15 cellular contexts compared by ENCODE assay signal in the genomic region with DNA sequence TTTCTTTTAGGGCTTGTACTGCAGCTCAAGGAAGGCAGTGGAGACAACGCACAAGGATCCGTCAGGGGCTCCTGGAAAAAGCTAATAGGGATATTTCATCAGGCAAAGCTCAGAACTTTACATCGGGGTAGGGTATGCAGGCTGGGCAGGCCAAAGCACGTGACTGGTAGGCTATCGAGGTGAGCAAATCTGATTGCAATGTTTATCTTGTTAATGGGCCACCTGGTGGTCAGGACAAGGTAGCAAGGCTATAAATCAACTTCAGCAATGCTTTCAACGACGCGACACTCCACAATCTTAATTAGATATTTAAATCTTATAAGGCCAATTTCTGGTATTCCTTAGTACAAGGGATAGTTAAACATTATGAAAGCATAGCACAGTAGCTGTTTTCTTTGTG.
DNase-seq lines count a peak whose midpoint lies in the region; ATAC-seq and TF ChIP-seq lines count a peak whose summit lies in the region.
"Had no signal": no experiment of that assay in that cellular context is flagged by ENCODE, and none has a peak within 500 bp of the region (broad histone marks: within the 10 kb centered on the region; RNA-seq: fewer than 3 reads in every experiment).

No MANE protein-coding gene starts in this region.

- H3K18ac ChIP-seq in H9 (ENCODE audit: insufficient read length, low read depth, low read length): no peak overlapping the region

- no peaks in the 10 kb centered on the region for H3K23me2 ChIP-seq in H9 (ENCODE audit: insufficient read length, low read depth, low read length, poor library complexity, severe bottlenecking)

- intact Hi-C loops in OCI-LY7 (cut with micrococcal nuclease; ENCODE audit: unreplicated experiment): no loop called here

- H4K91ac ChIP-seq in H9 (ENCODE audit: insufficient read length, low read depth, low read length): no peak overlapping the region

- H3K23ac ChIP-seq in H9 (ENCODE audit: insufficient read length, low read depth, low read length): no peak overlapping the region

- no peak overlapping the region for H3K56ac ChIP-seq in H9 (ENCODE audit: insufficient read length, low read depth, low read length)

- H3K27me3 ChIP-seq in AG04450 (ENCODE audit: control insufficient read depth, insufficient read depth, low read length) (no peaks in the 10 kb centered on the region), H9 (ENCODE audit: insufficient read depth, low read length) (no peaks in the 10 kb centered on the region)
- H3K27me3 ChIP-seq: ascending aorta, BLaER1 had no signal

- H3K79me2 ChIP-seq in H9 (ENCODE audit: insufficient read depth, low read length) (no peaks in the 10 kb centered on the region), OCI-LY7 (ENCODE audit: insufficient read depth, low read depth, low read length) (no peaks in the 10 kb centered on the region)

- BruUV-seq in OCI-LY7 (replicated peaks; lab: Mats Ljungman, UMichigan): no TSS peak

- H4K5ac ChIP-seq in H9 (ENCODE audit: insufficient read length, low read depth, low read length): no peak overlapping the region

- H2BK15ac ChIP-seq in H9 (ENCODE audit: low read depth, low read length): no peak overlapping the region

- H3K9me3 ChIP-seq in AG04450 (ENCODE audit: control insufficient read depth, insufficient read depth, low read length) (no peaks in the 10 kb centered on the region), H9 (ENCODE audit: control insufficient read depth, low read depth, low read length) (no peaks in the 10 kb centered on the region), OCI-LY7 (ENCODE audit: low read length) (no peaks in the 10 kb centered on the region)
- H3K9me3 ChIP-seq: ascending aorta, BLaER1 had no signal

- H2AK5ac ChIP-seq in H9 (ENCODE audit: insufficient read length, low read length): no peak overlapping the region

- H3T11ph ChIP-seq in H9 (ENCODE audit: low read length): no peak overlapping the region

- no peak overlapping the region for H2BK120ac ChIP-seq in H9 (ENCODE audit: low read depth, low read length, poor library complexity, severe bottlenecking)

- POLR2A ChIA-PET in AG04450 (lab: Yijun Ruan, JAX): no interaction called here
- POLR2A ChIA-PET in OCI-LY7 (lab: Charles Lee): no interaction called here

- H3K4me3 ChIP-seq in AG04450 (ENCODE audit: low read depth, low read length) (no peak overlapping the region), OCI-LY7 (ENCODE audit: low read depth, low read length, poor library complexity, severe bottlenecking) (no peak overlapping the region), epithelial cell of esophagus (ENCODE audit: low read length) (no peak overlapping the region)
- H3K4me3 ChIP-seq: ascending aorta, BLaER1 had no signal

- no peaks in the 10 kb centered on the region for H3K9me2 ChIP-seq in OCI-LY7 (ENCODE audit: insufficient read depth, low read length)

- CTCF ChIA-PET in AG04450 (lab: Charles Lee): no interaction called here
- CTCF ChIA-PET in OCI-LY7 (lab: Charles Lee; ENCODE audit: unreplicated experiment): no interaction called here

- H3K4me1 ChIP-seq in H9 (ENCODE audit: insufficient read depth, low read length): no peaks in the 10 kb centered on the region
- H3K4me1 ChIP-seq in OCI-LY7 (ENCODE audit: insufficient read depth, low read length, poor library complexity, severe bottlenecking): no peaks in the 10 kb centered on the region
- H3K4me1 ChIP-seq: ascending aorta, BLaER1 had no signal

- no CpG with 5 or more reads among the region's 8 CpGs for WGBS in H9 (ENCODE audit: extremely low coverage, insufficient read length, low lambda C conversion rate)

- H2BK12ac ChIP-seq in H9 (ENCODE audit: insufficient read length, low read depth, low read length): no peak overlapping the region

- no peaks in the 10 kb centered on the region for H3K9me3 Mint-ChIP-seq in H9
- H3K9me3 Mint-ChIP-seq in effector memory CD8-positive, alpha-beta T cell: peaks cover 3 to 12% of the 10 kb centered on the region in 2 donors
- no peaks in the 10 kb centered on the region for H3K9me3 Mint-ChIP-seq in nephron progenitor cell

- H2BK5ac ChIP-seq in H9 (ENCODE audit: insufficient read length, low read length): no peak overlapping the region

- H3K27ac Mint-ChIP-seq in H9: no peak overlapping the region
- H3K27ac Mint-ChIP-seq in effector memory CD8-positive, alpha-beta T cell: no peak overlapping the region
- no peak overlapping the region for H3K27ac Mint-ChIP-seq in nephron progenitor cell
- H3K27ac Mint-ChIP-seq: activated CD4-positive, alpha-beta memory T cell treated with anti-CD3 and anti-CD28 coated beads for 36 hours had no signal

- H3K4me1 Mint-ChIP-seq in H9 (no peaks in the 10 kb centered on the region; a peak in 1 of 4 replicates), nephron progenitor cell (no peaks in the 10 kb centered on the region)
- H3K4me1 Mint-ChIP-seq in effector memory CD8-positive, alpha-beta T cell (ENCODE audit: low read depth in 2 of 2): no peaks in the 10 kb centered on the region

- peak; percentile 19 for TF ChIP-seq CTCF in AG04450 (IDR thresholded peaks at IDR 0.05; ENCODE audit: low read depth, low read length)
- TF ChIP-seq CTCF in H9 (conservative IDR thresholded peaks at IDR 0.05): peak; percentile 69
- TF ChIP-seq CTCF in OCI-LY7 (conservative IDR thresholded peaks at IDR 0.05; ENCODE audit: low read length): peak; percentile 47
- peak; percentile 34 for TF ChIP-seq CTCF in epithelial cell of esophagus (IDR thresholded peaks at IDR 0.05; ENCODE audit: insufficient read depth, low read depth, low read length, missing control alignments)
- TF ChIP-seq CTCF in nephron progenitor cell (IDR thresholded peaks at IDR 0.05): no peak

- no peak overlapping the region for H4K8ac ChIP-seq in H9 (replicated peaks; ENCODE audit: insufficient read length, low read depth, low read length)

- H3K27me3 Mint-ChIP-seq in H9 (ENCODE audit: low read depth): peaks cover 2% of the 10 kb centered on the region
- no peaks in the 10 kb centered on the region for H3K27me3 Mint-ChIP-seq in effector memory CD8-positive, alpha-beta T cell
- H3K27me3 Mint-ChIP-seq in nephron progenitor cell (ENCODE audit: low read depth, poor library complexity): peaks cover 12% of the 10 kb centered on the region
- H3K27me3 Mint-ChIP-seq: activated CD4-positive, alpha-beta memory T cell treated with anti-CD3 and anti-CD28 coated beads for 36 hours had no signal

- ATAC-seq in effector memory CD8-positive, alpha-beta T cell (replicated peaks): no peak
- ATAC-seq in GM21619 (IDR thresholded peaks at IDR 0.05; ENCODE audit: unreplicated experiment) (no peak), HG02571 (IDR thresholded peaks at IDR 0.05; ENCODE audit: unreplicated experiment) (no peak)
- ATAC-seq: stimulated activated naive CD8-positive, alpha-beta T cell treated with anti-CD3 and anti-CD28 coated beads, Interleukin-15, Interleukin-2, amounts not matched to agents 100 U/mL and 50 U/mL, for 24 hours had no signal

- no peak for DNase-seq in AG04450 (ENCODE audit: low read depth, low spot score)
- DNase-seq in H9: peak; percentile 59
- DNase-seq in OCI-LY7 (ENCODE audit: low spot score): peak; percentile 1
- DNase-seq in epithelial cell of esophagus (ENCODE audit: low read depth): peak; percentile 23
- DNase-seq in effector memory CD8-positive, alpha-beta T cell: no peak
- DNase-seq in nephron progenitor cell: no peak
- DNase-seq: activated CD4-positive, alpha-beta memory T cell treated with anti-CD3 and anti-CD28 coated beads for 36 hours; kidney glomerular epithelial cell; NCI-H1694 treated with DMSO at 0.1 percent for 48 hours; stimulated activated CD4-positive, alpha-beta T cell treated with anti-CD3 and anti-CD28 coated beads, Interleukin-4, amount 100 ng/mL, for 4 hours; stimulated activated naive CD8-positive, alpha-beta T cell treated with anti-CD3 and anti-CD28 coated beads, Interleukin-15, Interleukin-2, amounts not matched to agents 100 U/mL and 50 U/mL, for 24 hours had no signal

- no peak overlapping the region for H3K4me2 ChIP-seq in H9 (ENCODE audit: insufficient read depth, insufficient read length, low read length)
- no peak overlapping the region for H3K4me2 ChIP-seq in OCI-LY7 (ENCODE audit: low read length)
- H3K4me2 ChIP-seq: BLaER1 had no signal

- no peak overlapping the region for H3K27ac ChIP-seq in AG04450 (ENCODE audit: low read depth, low read length)
- H3K27ac ChIP-seq in H9 (ENCODE audit: insufficient read length, low read depth, low read length): no peak overlapping the region
- H3K27ac ChIP-seq in OCI-LY7 (ENCODE audit: low read depth, low read length, poor library complexity, severe bottlenecking): no peak overlapping the region
- H3K27ac ChIP-seq: ascending aorta, BLaER1 had no signal

- H3K14ac ChIP-seq in H9 (ENCODE audit: insufficient read depth, low read length): no peak overlapping the region

- H2BK20ac ChIP-seq in H9 (ENCODE audit: low read depth, low read length, poor library complexity, severe bottlenecking): no peak overlapping the region

- no peak overlapping the region for H3K9ac ChIP-seq in H9 (ENCODE audit: extremely low read depth, insufficient read length, low read length)
- H3K9ac ChIP-seq: BLaER1 had no signal

- no peaks in the 10 kb centered on the region for H3K79me1 ChIP-seq in H9 (ENCODE audit: insufficient read depth, low read depth, low read length, poor library complexity, severe bottlenecking)

- H4K20me1 ChIP-seq in H9 (ENCODE audit: control insufficient read depth, insufficient read depth, insufficient read length): no peaks in the 10 kb centered on the region
- no peaks in the 10 kb centered on the region for H4K20me1 ChIP-seq in OCI-LY7 (ENCODE audit: insufficient read depth, low read length)
- H4K20me1 ChIP-seq: BLaER1 had no signal

- H3K4ac ChIP-seq in H9 (ENCODE audit: low read depth, low read length): no peak overlapping the region

- H3K4me3 Mint-ChIP-seq in H9: no peak overlapping the region
- no peak overlapping the region for H3K4me3 Mint-ChIP-seq in effector memory CD8-positive, alpha-beta T cell
- H3K4me3 Mint-ChIP-seq in nephron progenitor cell: no peak overlapping the region
- H3K4me3 Mint-ChIP-seq: activated CD4-positive, alpha-beta memory T cell treated with anti-CD3 and anti-CD28 coated beads for 36 hours had no signal

- H3K36me3 Mint-ChIP-seq in H9 (ENCODE audit: insufficient read depth in 1 of 3, low read depth in 3 of 3) (no peaks in the 10 kb centered on the region), nephron progenitor cell (ENCODE audit: low read depth) (no peaks in the 10 kb centered on the region)
- H3K36me3 Mint-ChIP-seq in effector memory CD8-positive, alpha-beta T cell (ENCODE audit: insufficient read depth): no peaks in the 10 kb centered on the region
- H3K36me3 Mint-ChIP-seq: activated CD4-positive, alpha-beta memory T cell treated with anti-CD3 and anti-CD28 coated beads for 36 hours had no signal

- peak overlapping the region; percentile 94 for H2AFZ ChIP-seq in H9 (ENCODE audit: low read length)
- no peak overlapping the region for H2AFZ ChIP-seq in OCI-LY7 (ENCODE audit: low read length)

- no peaks in the 10 kb centered on the region for H3K36me3 ChIP-seq in OCI-LY7 (ENCODE audit: insufficient read depth, low read length)
- H3K36me3 ChIP-seq: ascending aorta, BLaER1 had no signal

Comparison
In these comparisons a context has a peak if more than half of its experiments do, and no peak if none do; other contexts are left out.
1. DNase-seq: peak in H9 (single experiment), OCI-LY7 (single experiment) and epithelial cell of esophagus (single experiment); none in AG04450 (single experiment), effector memory CD8-positive, alpha-beta T cell (0 of 3) and nephron progenitor cell (single experiment).